In the genomic region with DNA sequence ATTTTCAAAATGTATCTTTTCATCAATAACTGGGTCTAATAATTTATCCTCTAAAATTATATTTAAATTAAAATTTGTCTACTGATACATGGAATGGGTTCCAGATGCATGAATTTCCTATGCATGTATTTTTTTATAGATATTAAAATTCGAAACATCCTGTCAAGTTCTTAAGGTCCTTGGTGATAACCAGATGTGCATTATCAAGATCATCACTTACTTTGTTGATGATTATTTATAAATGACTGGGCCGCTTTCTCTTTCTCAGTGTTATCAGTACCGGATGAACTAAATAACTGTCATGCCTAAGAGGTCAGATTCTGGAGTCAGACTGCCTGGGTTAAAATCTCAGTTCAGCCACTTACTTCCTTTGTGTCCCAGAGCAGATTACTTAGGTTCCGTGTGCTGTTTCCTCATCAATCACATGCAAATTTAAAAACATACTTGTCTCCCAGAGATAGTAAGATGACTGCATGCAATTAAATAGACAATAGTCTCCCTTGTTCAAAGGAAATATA, we compare ENCODE assay signal across 1 cellular context.
A peak's percentile ranks its signal among the peaks of the same experiment; 100 is the strongest.
TF ChIP-seq lines count a peak whose summit lies in the region.

No MANE protein-coding gene starts in this region.

TF ChIP-seq in K562, 482 proteins besides CTCF, POLR2A, EP300 and RAD21 (continued from another document):
- TF ChIP-seq, protein P1, sequence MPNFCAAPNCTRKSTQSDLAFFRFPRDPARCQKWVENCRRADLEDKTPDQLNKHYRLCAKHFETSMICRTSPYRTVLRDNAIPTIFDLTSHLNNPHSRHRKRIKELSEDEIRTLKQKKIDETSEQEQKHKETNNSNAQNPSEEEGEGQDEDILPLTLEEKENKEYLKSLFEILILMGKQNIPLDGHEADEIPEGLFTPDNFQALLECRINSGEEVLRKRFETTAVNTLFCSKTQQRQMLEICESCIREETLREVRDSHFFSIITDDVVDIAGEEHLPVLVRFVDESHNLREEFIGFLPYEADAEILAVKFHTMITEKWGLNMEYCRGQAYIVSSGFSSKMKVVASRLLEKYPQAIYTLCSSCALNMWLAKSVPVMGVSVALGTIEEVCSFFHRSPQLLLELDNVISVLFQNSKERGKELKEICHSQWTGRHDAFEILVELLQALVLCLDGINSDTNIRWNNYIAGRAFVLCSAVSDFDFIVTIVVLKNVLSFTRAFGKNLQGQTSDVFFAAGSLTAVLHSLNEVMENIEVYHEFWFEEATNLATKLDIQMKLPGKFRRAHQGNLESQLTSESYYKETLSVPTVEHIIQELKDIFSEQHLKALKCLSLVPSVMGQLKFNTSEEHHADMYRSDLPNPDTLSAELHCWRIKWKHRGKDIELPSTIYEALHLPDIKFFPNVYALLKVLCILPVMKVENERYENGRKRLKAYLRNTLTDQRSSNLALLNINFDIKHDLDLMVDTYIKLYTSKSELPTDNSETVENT (CRISPR knock-in tag; IDR thresholded peaks at IDR 0.05) = no peak
- TF ChIP-seq SREBF1 (IDR thresholded peaks at IDR 0.05; ENCODE audit: borderline replicate concordance, low read depth, low read length) = no peak
- no peak for TF ChIP-seq C11orf30 (IDR thresholded peaks at IDR 0.05; ENCODE audit: low read depth)
- TF ChIP-seq HMGN3 (IDR thresholded peaks at IDR 0.05; ENCODE audit: borderline replicate concordance, extremely low read depth, insufficient read length, low read depth, low read length) = no peak
- TF ChIP-seq CBFA2T3 (IDR thresholded peaks at IDR 0.05) = peak; percentile 37
- no peak for TF ChIP-seq ZSCAN29 (IDR thresholded peaks at IDR 0.05)
- TF ChIP-seq ATF7 (IDR thresholded peaks at IDR 0.05) = no peak
- no peak for TF ChIP-seq KHSRP (IDR thresholded peaks at IDR 0.05)
- no peak for TF ChIP-seq YY1 (IDR thresholded peaks at IDR 0.05; ENCODE audit: borderline replicate concordance in 1 of 3, control insufficient read depth in 1 of 3, extremely low read depth in 1 of 3, insufficient read depth in 3 of 3, insufficient read length in 1 of 3, insufficient replicate concordance in 2 of 3, low read depth in 1 of 3, low read length in 2 of 3)
- TF ChIP-seq SOX6 (IDR thresholded peaks at IDR 0.05) = 0 out of 2 replicates have a peak, but pooled peaks have one; percentile 9
- no peak for TF ChIP-seq WHSC1 (IDR thresholded peaks at IDR 0.05; ENCODE audit: low read length)
- no peak for TF ChIP-seq SMARCA5 (IDR thresholded peaks at IDR 0.05)
TF ChIP-seq in K562: peak in this region for 7.
